ENCODE assay signal across 19 cellular contexts in the genomic region with DNA sequence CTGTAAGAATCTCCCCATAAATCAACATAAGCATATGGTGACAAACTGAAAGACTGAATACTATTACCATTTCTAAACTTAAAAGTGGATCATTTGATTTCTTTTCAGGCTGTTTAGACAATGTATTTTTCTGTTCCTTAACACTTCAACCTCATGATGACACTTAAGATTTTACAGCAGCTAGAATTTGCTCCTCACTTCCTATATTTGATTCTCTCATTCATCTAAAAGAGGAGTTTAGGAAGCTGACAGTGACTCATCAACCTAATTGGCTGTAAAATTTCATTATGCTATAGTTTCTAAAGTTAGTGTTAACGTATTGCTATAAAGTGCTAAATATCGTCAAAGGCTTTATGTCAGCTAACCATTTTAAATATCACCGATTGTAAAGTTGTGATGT.
"Had no signal": no experiment of that assay in that cellular context is flagged by ENCODE, and none has a peak within 500 bp of the region (broad histone marks: within the 10 kb centered on the region; RNA-seq: fewer than 3 reads in every experiment).

No MANE protein-coding gene starts in this region.

- DNase-seq: activated CD4-positive, alpha-beta memory T cell treated with anti-CD3 and anti-CD28 coated beads for 36 hours; activated CD4-positive, alpha-beta T cell treated with anti-CD3 and anti-CD28 coated beads, Interleukin-2, amount 10 ng/mL, durations not matched to agents 24 days and 14 days; activated CD8-positive, alpha-beta memory T cell treated with anti-CD3 and anti-CD28 coated beads, Interleukin-2, amount 50 U/mL, for 4 hours; activated gamma-delta T cell; activated naive CD4-positive, alpha-beta T cell treated with anti-CD3 and anti-CD28 coated beads, Interleukin-2, amount 10 ng/mL, durations not matched to agents 7 days and 5 days; activated naive CD8-positive, alpha-beta T cell treated with anti-CD3 and anti-CD28 coated beads, Interleukin-2, amount 10 ng/mL, durations not matched to agents 7 days and 5 days; activated T-cell treated with anti-CD3 and anti-CD28 coated beads, Interleukin-2, amount 50 U/mL, for 24 hours; cerebellar nuclear complex; dorsolateral prefrontal cortex; effector memory CD4-positive, alpha-beta T cell; gastrocnemius medialis; glutamatergic neuron; left cardiac atrium; left ventricle myocardium superior; mucosa of descending colon; spleen; stimulated activated naive CD4-positive, alpha-beta T cell; tibial artery had no signal

- ATAC-seq: gastrocnemius medialis; left cardiac atrium; left ventricle myocardium superior; mucosa of descending colon; natural killer cell treated with Interleukin-12 subunit alpha and Interleukin-12 subunit beta and Interleukin-15 and Interleukin-18, amount 100 ng/mL, for 72 hours had no signal
